ENCODE assay signal across 8 cellular contexts in the genomic region with DNA sequence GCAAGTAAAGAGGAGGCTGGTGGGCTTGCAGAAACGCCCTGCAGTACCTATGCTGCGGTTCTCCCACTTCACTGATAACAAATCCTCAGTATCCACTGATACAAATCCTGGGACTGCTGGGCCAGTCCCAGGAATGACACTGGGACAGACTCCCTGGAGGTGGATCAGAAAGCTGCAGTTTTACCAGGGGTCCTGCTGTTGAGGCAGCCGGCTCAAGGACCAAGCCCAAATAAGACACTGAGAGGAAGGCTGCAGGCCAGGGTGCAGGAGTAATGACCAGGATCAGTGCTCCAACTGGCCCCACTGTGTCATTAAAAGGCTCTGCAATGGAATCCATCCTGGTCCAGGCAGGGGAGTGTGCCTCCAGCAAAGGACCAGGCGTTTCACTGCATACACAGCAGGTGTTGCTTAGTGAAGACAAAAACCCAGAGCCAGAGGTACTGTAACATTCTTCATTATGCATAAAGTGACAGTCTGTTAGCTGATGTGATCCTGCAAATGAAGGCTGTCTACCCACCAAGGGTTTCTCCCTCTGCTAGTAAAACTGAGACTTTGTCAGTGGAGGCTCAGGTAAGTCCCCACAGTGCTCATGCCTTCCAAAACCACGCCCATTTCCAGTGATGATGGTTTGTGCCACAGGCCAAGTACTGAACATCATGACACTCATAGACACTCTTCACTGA. TPM values are rescaled to one million over a fixed set of nuclear protein-coding genes. Genes with fewer than 3 reads are reported as not detected.
DNase-seq lines count a peak whose midpoint lies in the region; ATAC-seq and TF ChIP-seq lines count a peak whose summit lies in the region.

No MANE protein-coding gene starts in this region.

- peak overlapping the region; percentile 28 to 95 (median 87) for H3K4me3 Mint-ChIP-seq in immature natural killer cell

- peaks cover 68% of the 10 kb centered on the region for H3K36me3 ChIP-seq in WERI-Rb-1

- peak overlapping the region; percentile 16 to 98 (median 65) for H3K27ac Mint-ChIP-seq in immature natural killer cell

- TF ChIP-seq CTCF in AG04450 (IDR thresholded peaks at IDR 0.05; ENCODE audit: low read depth, low read length) (no peak), WERI-Rb-1 (IDR thresholded peaks at IDR 0.05; ENCODE audit: low read depth, low read length) (no peak)

- ATAC-seq in GM18520 (IDR thresholded peaks at IDR 0.05; ENCODE audit: unreplicated experiment) (peak; percentile 29), left colon (no peak)

- CTCF ChIA-PET in AG04450 (lab: Charles Lee): no interaction called here

- H3K9me3 ChIP-seq in AG04450 (ENCODE audit: control insufficient read depth, insufficient read depth, low read length): no peaks in the 10 kb centered on the region
- H3K9me3 ChIP-seq in WERI-Rb-1 (ENCODE audit: severe bottlenecking): no peaks in the 10 kb centered on the region

- H3K27me3 ChIP-seq in AG04450 (ENCODE audit: control insufficient read depth, insufficient read depth, low read length) (no peaks in the 10 kb centered on the region), WERI-Rb-1 (ENCODE audit: insufficient read depth, low read depth, severe bottlenecking) (no peaks in the 10 kb centered on the region)

- H3K36me3 Mint-ChIP-seq in immature natural killer cell: peaks cover 4 to 12% (median 5%) of the 10 kb centered on the region in 3 donors

- no peaks in the 10 kb centered on the region for H3K9me3 Mint-ChIP-seq in immature natural killer cell

- H3K27ac ChIP-seq in AG04450 (ENCODE audit: low read depth, low read length) (no peak overlapping the region), WERI-Rb-1 (peak overlapping the region; percentile 98)

- H3K27me3 Mint-ChIP-seq in immature natural killer cell (ENCODE audit: low read depth in 3 of 3): peaks cover 0 to 9% (median 0%) of the 10 kb centered on the region in 3 donors

- DNase-seq in AG04450 (ENCODE audit: low read depth, low spot score) (no peak), WERI-Rb-1 (no peak), immature natural killer cell (no peak), NCI-H1436 treated with DMSO at 0.1 percent for 48 hours (lab: John Stamatoyannopoulos, UW) (no peak), NCI-H226 (no peak), left colon (no peak)
- DNase-seq in effector CD8-positive, alpha-beta T cell (lab: John Stamatoyannopoulos, UW): no peak

- intact Hi-C loops in left colon (cut with DNase I, micrococcal nuclease): no loop called here

- peaks cover 32 to 44% of the 10 kb centered on the region in 2 donors for H3K4me1 Mint-ChIP-seq in immature natural killer cell

- POLR2A ChIA-PET in AG04450 (lab: Yijun Ruan, JAX): no interaction called here

- H3K4me3 ChIP-seq in AG04450 (ENCODE audit: low read depth, low read length): 0 out of 2 replicates have a peak overlapping the region, but pooled peaks have one; percentile 1
- H3K4me3 ChIP-seq in WERI-Rb-1 (ENCODE audit: low read depth, low read length): peak overlapping the region; percentile 76

RNA-seq across cellular contexts. Expression of gene C22orf39, which starts 1.4 kb away (rescaled TPM):
- 17.1 and 18.8 TPM in 2 replicates for polyA plus RNA-seq in AG04450 (2011; rRNA removed)
- 18.6 and 19.9 TPM in 2 replicates for polyA minus RNA-seq in AG04450 (2011; rRNA and poly(A)+ RNA removed)
- polyA plus RNA-seq in immature natural killer cell: 10 to 100 TPM; 67.8 to 75.5 (median 71.0) TPM
- 10 to 100 TPM; 20.1 to 23.4 TPM for total RNA-seq in left colon

RNA-seq across cellular contexts. Expression of gene MRPL40, which starts 16.5 kb away (rescaled TPM):
- 42.3 and 49.5 TPM in 2 replicates for polyA plus RNA-seq in AG04450 (2011; rRNA removed)
- 12.2 and 12.4 TPM in 2 replicates for polyA minus RNA-seq in AG04450 (2011; rRNA and poly(A)+ RNA removed)
- 10 to 100 TPM; 64.7 to 85.1 (median 77.9) TPM for polyA plus RNA-seq in immature natural killer cell
- 10 to 100 TPM; 16.6 to 20.1 TPM for total RNA-seq in left colon

RNA-seq across cellular contexts. Expression of gene HIRA, which starts 17.3 kb away (rescaled TPM):
- polyA plus RNA-seq in AG04450 (2011; rRNA removed) (17.1 and 20.5 TPM in 2 replicates), immature natural killer cell (10 to 100 TPM in 1 of 3 donors, 1 to 10 TPM in 2; 4.3 to 11.5 (median 5.2) TPM)
- polyA minus RNA-seq in AG04450 (2011; rRNA and poly(A)+ RNA removed): 16.2 and 22.8 TPM in 2 replicates
- total RNA-seq in left colon: 10 to 100 TPM; 26.9 to 34.9 TPM

RNA-seq across cellular contexts. Expression of gene UFD1, which starts 30.1 kb away (rescaled TPM):
- 87.3 and 104 TPM in 2 replicates for polyA plus RNA-seq in AG04450 (2011; rRNA removed)
- polyA minus RNA-seq in AG04450 (2011; rRNA and poly(A)+ RNA removed): 101 and 107 TPM in 2 replicates
- polyA plus RNA-seq in immature natural killer cell: 100 to 1,000 TPM; 106 to 176 (median 142) TPM
- total RNA-seq in left colon: 10 to 100 TPM; 48.8 to 51.8 TPM

RNA-seq across cellular contexts. Expression of gene CDC45, which starts 30.8 kb away (rescaled TPM):
- polyA plus RNA-seq in AG04450 (2011; rRNA removed) (8.3 and 9.3 TPM in 2 replicates), immature natural killer cell (1 to 10 TPM in 2 of 3 donors, not detected in 1; 3.1 to 3.5 TPM)
- polyA minus RNA-seq in AG04450 (2011; rRNA and poly(A)+ RNA removed): 5.3 and 5.4 TPM in 2 replicates
- 1 to 10 TPM; 2.7 to 7.0 TPM for total RNA-seq in left colon
